Comparison of ENCODE assay signal across 17 cellular contexts in genomic region chr7:135862586-135863361, GRCh38.
DNase-seq lines count a peak whose midpoint lies in the region; ATAC-seq and TF ChIP-seq lines count a peak whose summit lies in the region.
"Had no signal": no experiment of that assay in that cellular context is flagged by ENCODE, and none has a peak within 500 bp of the region (broad histone marks: within the 10 kb centered on the region; RNA-seq: fewer than 3 reads in every experiment).

No MANE protein-coding gene starts in this region.

- WGBS in SK-N-SH (ENCODE audit: low lambda C conversion rate), result 17% methylated on average over 8 of the region's 8 CpGs
- 56 to 62% methylated on average over 8 of the region's 8 CpGs for WGBS in lower leg skin, 2 donors

- H3K79me2 ChIP-seq in Karpas-422 (ENCODE audit: low read length), result no peaks in the 10 kb centered on the region
- H3K79me2 ChIP-seq in SK-N-SH (ENCODE audit: insufficient read depth), result no peaks in the 10 kb centered on the region

- intact Hi-C loops in lower leg skin (cut with DNase I; ENCODE audit: low total_unique reads), result no loop called here

- H3K4me1 ChIP-seq in Karpas-422 (ENCODE audit: low read length) (no peaks in the 10 kb centered on the region), SK-N-SH (ENCODE audit: control insufficient read depth in 1 of 2, insufficient read depth in 2 of 2, low read depth in 1 of 2, low read length in 1 of 2) (no peaks in the 10 kb centered on the region)
- H3K4me1 ChIP-seq: body of pancreas had no signal

- H2AFZ ChIP-seq in Karpas-422 (ENCODE audit: low read length) (peak overlapping the region; percentile 64; the same call in 1 of the 2 replicates), SK-N-SH (ENCODE audit: low read depth) (no peak overlapping the region)

- H3K36me3 ChIP-seq in Karpas-422 (ENCODE audit: insufficient read depth, low read length), result no peaks in the 10 kb centered on the region
- H3K36me3 ChIP-seq in SK-N-SH (replicated peaks in 1 of 2; ENCODE audit: control insufficient read depth in 1 of 2, insufficient read depth in 2 of 2, low read length in 1 of 2), result no peaks in the 10 kb centered on the region
- H3K36me3 ChIP-seq: left ventricle myocardium inferior, thoracic aorta had no signal

- no peak overlapping the region for H3K27ac ChIP-seq in Karpas-422 (ENCODE audit: low read length)
- no peak overlapping the region for H3K27ac ChIP-seq in SK-N-SH (ENCODE audit: low read depth in 2 of 2, low read length in 1 of 2)
- H3K27ac ChIP-seq: body of pancreas, left ventricle myocardium inferior, thoracic aorta had no signal

- H3K9me3 ChIP-seq in Karpas-422 (ENCODE audit: low read length), result no peaks in the 10 kb centered on the region
- no peaks in the 10 kb centered on the region for H3K9me3 ChIP-seq in SK-N-SH
- H3K9me3 ChIP-seq: thoracic aorta had no signal

- no peak overlapping the region for H3K4me3 ChIP-seq in Karpas-422 (ENCODE audit: low read length)
- H3K4me3 ChIP-seq in SK-N-SH (ENCODE audit: low read depth in 2 of 2, low read length in 1 of 2), result no peak overlapping the region
- H3K4me3 ChIP-seq in lower leg skin (ENCODE audit: low read depth, poor library complexity, severe bottlenecking), result no peak overlapping the region
- H3K4me3 ChIP-seq: body of pancreas, left ventricle myocardium inferior, thoracic aorta had no signal

- H3K27me3 ChIP-seq in Karpas-422 (ENCODE audit: low read length) (no peaks in the 10 kb centered on the region), SK-N-SH (ENCODE audit: insufficient read depth) (no peaks in the 10 kb centered on the region)
- H3K27me3 ChIP-seq: body of pancreas had no signal

- no peaks in the 10 kb centered on the region for H3F3A ChIP-seq in SK-N-SH (replicated peaks; ENCODE audit: insufficient read depth)

- no peak for TF ChIP-seq CTCF in SK-N-SH (IDR thresholded peaks at IDR 0.05)
- no peak for TF ChIP-seq CTCF in lower leg skin (IDR thresholded peaks at IDR 0.05)

- no peak for TF ChIP-seq RAD21 in SK-N-SH (IDR thresholded peaks at IDR 0.05; ENCODE audit: low read length)

- H3K9me2 ChIP-seq in Karpas-422 (replicated peaks; ENCODE audit: insufficient read depth, low read length) (no peaks in the 10 kb centered on the region), SK-N-SH (no peaks in the 10 kb centered on the region)

- no peak for TF ChIP-seq EP300 in SK-N-SH (IDR thresholded peaks at IDR 0.05; ENCODE audit: borderline replicate concordance in 1 of 2, low read depth in 1 of 2, low read length in 1 of 2)

- no peak overlapping the region for H3K9ac ChIP-seq in Karpas-422 (ENCODE audit: low read length)
- H3K9ac ChIP-seq in SK-N-SH, result no peak overlapping the region

- H4K20me1 ChIP-seq in Karpas-422 (ENCODE audit: insufficient read depth, low read depth, low read length) (no peaks in the 10 kb centered on the region), SK-N-SH (ENCODE audit: insufficient read depth) (no peaks in the 10 kb centered on the region)

- ATAC-seq in esophagus mucosa, result peak; percentile 40
- ATAC-seq: body of pancreas had no signal

- CTCF ChIA-PET in SK-N-SH (lab: Yijun Ruan, JAX), result interaction anchor here (1.3 kb wide), 1 partner anchor 62 kb away, joined by 5 read pairs; no protein-coding TSS in a partner anchor

- DNase-seq in Karpas-422, result no peak
- peak; percentile 99 for DNase-seq in NCI-H82 (lab: John Stamatoyannopoulos, UW)
- DNase-seq in retina, result peak; percentile 31
- no peak for DNase-seq in SK-N-SH
- no peak for DNase-seq in OCI-M1 (lab: John Stamatoyannopoulos, UW)
- no peak for DNase-seq in lower leg skin (ENCODE audit: low spot score in 2 of 2)
- DNase-seq in kidney glomerular epithelial cell (lab: John Stamatoyannopoulos, UW), result no peak
- DNase-seq: activated CD4-positive, alpha-beta T cell treated with anti-CD3 and anti-CD28 coated beads, Interleukin-2, amount 50 U/mL, for 1 hour; activated naive CD4-positive, alpha-beta T cell treated with anti-CD3 and anti-CD28 coated beads for 36 hours; activated T-cell treated with anti-CD3 and anti-CD28 coated beads for 4 hours; body of pancreas; left ventricle myocardium inferior; natural killer cell; NCI-H2029 treated with DMSO at 0.1 percent for 48 hours; stimulated activated CD4-positive, alpha-beta T cell treated with anti-CD3 and anti-CD28 coated beads, Interleukin-1b, Interleukin-23, amount 100 ng/mL, for 48 hours had no signal

- POLR2A ChIA-PET in SK-N-SH (lab: Yijun Ruan, JAX), result no interaction called here

- H3K4me2 ChIP-seq in Karpas-422 (ENCODE audit: low read depth, low read length, poor library complexity, severe bottlenecking), result no peak overlapping the region
- no peak overlapping the region for H3K4me2 ChIP-seq in SK-N-SH

- no peak for TF ChIP-seq POLR2A in lower leg skin (IDR thresholded peaks at IDR 0.05)

TF ChIP-seq in SK-N-SH, 30 proteins besides CTCF, POLR2A, EP300 and RAD21:
- TF ChIP-seq CHD2 (IDR thresholded peaks at IDR 0.05; ENCODE audit: low read length, partially characterized antibody) (no peak), IRF3 (IDR thresholded peaks at IDR 0.05; ENCODE audit: low read depth, low read length) (no peak), MXI1 (IDR thresholded peaks at IDR 0.05; ENCODE audit: low read depth, low read length) (no peak), JUND (IDR thresholded peaks at IDR 0.05) (no peak), USF2 (IDR thresholded peaks at IDR 0.05; ENCODE audit: borderline replicate concordance, low read depth, low read length) (no peak)

Comparison
In these comparisons a context has a peak if more than half of its experiments do, and no peak if none do; other contexts are left out.
1. DNase-seq: peak in NCI-H82 (single experiment) and retina (single experiment); none in Karpas-422 (single experiment), SK-N-SH (single experiment), OCI-M1 (single experiment), lower leg skin (0 of 2) and kidney glomerular epithelial cell (single experiment).